ENCODE assay signal across 11 cellular contexts in the genomic region with DNA sequence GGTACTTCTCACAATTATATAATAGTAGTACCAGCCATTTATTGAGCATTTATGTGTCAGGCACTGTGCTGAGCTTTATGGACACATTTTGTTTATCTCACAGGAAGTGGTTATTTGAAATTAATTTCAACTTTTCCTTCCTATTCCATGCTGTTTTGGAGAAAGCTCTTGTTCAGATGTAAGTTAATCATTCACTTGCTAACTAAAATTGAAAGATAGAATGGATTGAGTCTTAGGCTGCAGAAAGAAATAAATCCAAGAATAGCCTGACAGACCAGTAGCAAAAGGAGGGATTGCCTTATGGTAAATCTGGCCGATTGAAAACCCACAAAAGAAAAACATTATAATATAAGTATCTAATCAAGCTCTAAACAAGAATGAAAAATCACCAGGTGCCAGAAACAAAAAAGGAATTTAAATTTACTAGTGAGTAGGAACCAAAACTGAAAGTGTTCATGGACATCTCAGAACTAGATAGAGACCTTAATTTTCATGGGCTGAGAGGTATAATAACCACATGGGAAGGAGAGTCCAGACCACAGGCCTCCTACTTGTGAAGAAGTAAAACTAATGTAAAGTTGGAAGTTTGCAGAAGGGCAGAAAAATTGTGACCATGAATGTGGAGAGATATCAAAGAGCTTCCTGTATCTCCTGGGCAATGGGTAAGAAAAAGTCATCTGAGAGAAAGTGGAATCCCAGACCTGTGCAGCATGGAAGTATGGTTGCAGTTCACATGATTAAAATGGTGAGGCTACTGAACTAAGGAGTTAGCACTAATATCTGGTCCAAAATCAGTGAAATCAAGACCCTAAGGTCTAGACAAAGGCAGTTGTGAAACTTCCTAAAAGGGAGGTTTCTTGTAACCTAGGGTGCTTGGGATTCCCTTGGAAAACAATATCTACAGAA.
DNase-seq lines count a peak whose midpoint lies in the region; ATAC-seq and TF ChIP-seq lines count a peak whose summit lies in the region.
"Had no signal": no experiment of that assay in that cellular context is flagged by ENCODE, and none has a peak within 500 bp of the region (broad histone marks: within the 10 kb centered on the region; RNA-seq: fewer than 3 reads in every experiment).

No MANE protein-coding gene starts in this region.

- no peak overlapping the region for H3K27ac ChIP-seq in substantia nigra (ENCODE audit: low read depth, low read length, poor library complexity, severe bottlenecking)

- peak; percentile 99 for ATAC-seq in GM19351 (IDR thresholded peaks at IDR 0.05; ENCODE audit: unreplicated experiment)
- peak; percentile 99 for ATAC-seq in HG02798 (IDR thresholded peaks at IDR 0.05; ENCODE audit: poor library complexity, unreplicated experiment)
- ATAC-seq in HG03520 (IDR thresholded peaks at IDR 0.05; ENCODE audit: unreplicated experiment): peak; percentile 98

- no peak for TF ChIP-seq CTCF in GM12865 (IDR thresholded peaks at IDR 0.05; ENCODE audit: insufficient read depth, low read depth, low read length, missing control alignments)

- no peak overlapping the region for H3K4me3 ChIP-seq in GM12865 (ENCODE audit: low read depth, low read length)

- DNase-seq in GM12865 (ENCODE audit: low read depth) (peak; percentile 40), substantia nigra (lab: John Stamatoyannopoulos, UW) (no peak), DMS53 treated with DMSO at 0.1 percent for 48 hours (lab: John Stamatoyannopoulos, UW; ENCODE audit: unreplicated experiment) (no peak), EL (no peak), kidney glomerular epithelial cell (lab: John Stamatoyannopoulos, UW) (no peak)
- DNase-seq: activated CD4-positive, alpha-beta T cell treated with anti-CD3 and anti-CD28 coated beads, Interleukin-2, amount 50 U/mL, for 1 hour; NCI-H2081 treated with DMSO at 0.1 percent for 48 hours; stimulated activated naive CD4-positive, alpha-beta T cell treated with Interleukin-2 at 50 U/mL for 16 hours had no signal
